8 cellular contexts compared by ENCODE assay signal in genomic region chr15:73991726-73992593, GRCh38. TPM values are rescaled to one million over a fixed set of nuclear protein-coding genes. Genes with fewer than 3 reads are reported as not detected.
DNase-seq lines count a peak whose midpoint lies in the region; ATAC-seq and TF ChIP-seq lines count a peak whose summit lies in the region.

A gene with protein sequence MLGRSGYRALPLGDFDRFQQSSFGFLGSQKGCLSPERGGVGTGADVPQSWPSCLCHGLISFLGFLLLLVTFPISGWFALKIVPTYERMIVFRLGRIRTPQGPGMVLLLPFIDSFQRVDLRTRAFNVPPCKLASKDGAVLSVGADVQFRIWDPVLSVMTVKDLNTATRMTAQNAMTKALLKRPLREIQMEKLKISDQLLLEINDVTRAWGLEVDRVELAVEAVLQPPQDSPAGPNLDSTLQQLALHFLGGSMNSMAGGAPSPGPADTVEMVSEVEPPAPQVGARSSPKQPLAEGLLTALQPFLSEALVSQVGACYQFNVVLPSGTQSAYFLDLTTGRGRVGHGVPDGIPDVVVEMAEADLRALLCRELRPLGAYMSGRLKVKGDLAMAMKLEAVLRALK (minus strand): TSS chr15:73992295. CDS start chr15:73992223, 72 bp downstream.

- no peaks in the 10 kb centered on the region for H4K20me1 ChIP-seq in PC-3 (ENCODE audit: low read length)

- H3K36me3 ChIP-seq in PC-3 (ENCODE audit: low read depth, low read length) (no peaks in the 10 kb centered on the region), mucosa of rectum (ENCODE audit: control insufficient read depth in 2 of 2, insufficient read depth in 2 of 2, low read length in 2 of 2) (peaks cover 0 to under 1% of the 10 kb centered on the region in 2 donors)

- H2AFZ ChIP-seq in PC-3 (ENCODE audit: low read length), result peak within 1 kb of the TSS; percentile 88

- BruUV-seq in PC-3 (replicated peaks; lab: Mats Ljungman, UMichigan), result no TSS peak

- intact Hi-C loops in PC-3 (cut with micrococcal nuclease), result loop anchor here (5.0 kb wide), 1 partner anchor 55 kb away; no protein-coding TSS in a partner anchor

- ATAC-seq in GM21515 (IDR thresholded peaks at IDR 0.05; ENCODE audit: unreplicated experiment), result peak; percentile 67
- peak; percentile 68 for ATAC-seq in PC-3

- H3K27ac ChIP-seq in PC-3 (ENCODE audit: low read length) (no peak within 1 kb of the TSS), mucosa of rectum (ENCODE audit: low read depth in 2 of 2, low read length in 2 of 2) (peak within 1 kb of the TSS; percentile 59 to 81)

- POLR2A ChIA-PET in PC-3 (lab: Charles Lee; ENCODE audit: unreplicated experiment), result no interaction called here

- CTCF ChIA-PET in PC-3 (lab: Charles Lee), result interaction anchor here (0.5 kb wide), 1 partner anchor 1543 kb away, joined by 7 read pairs; no protein-coding TSS in a partner anchor

- no peaks in the 10 kb centered on the region for H3K9me2 ChIP-seq in PC-3 (replicated peaks; ENCODE audit: low read length)

- H3K9ac ChIP-seq in PC-3 (ENCODE audit: low read length) (peak within 1 kb of the TSS; percentile 81), mucosa of rectum (ENCODE audit: low read depth in 1 of 2, low read length in 2 of 2) (peak within 1 kb of the TSS; percentile 70)

- peak within 1 kb of the TSS; percentile 98 for H3K4me2 ChIP-seq in PC-3 (ENCODE audit: low read length)

- H3K9me3 ChIP-seq in PC-3 (ENCODE audit: low read length), result no peaks in the 10 kb centered on the region
- no peaks in the 10 kb centered on the region for H3K9me3 ChIP-seq in mucosa of rectum (ENCODE audit: control insufficient read depth in 2 of 2, low read length in 2 of 2)

- H3K4me1 ChIP-seq in PC-3 (ENCODE audit: insufficient read depth, low read length) (peaks cover 59% of the 10 kb centered on the region), mucosa of rectum (ENCODE audit: control insufficient read depth in 2 of 2, insufficient read depth in 2 of 2, low read length in 2 of 2) (peaks cover 16 to 26% of the 10 kb centered on the region in 2 donors)

- peaks cover 24% of the 10 kb centered on the region for H3K79me2 ChIP-seq in PC-3 (ENCODE audit: low read length)

- no peaks in the 10 kb centered on the region for H3F3A ChIP-seq in PC-3 (ENCODE audit: low read length, unreplicated experiment)

- H3K27me3 ChIP-seq in PC-3 (ENCODE audit: low read length) (no peaks in the 10 kb centered on the region), mucosa of rectum (ENCODE audit: control insufficient read depth in 2 of 2, insufficient read depth in 2 of 2, low read length in 2 of 2) (no peaks in the 10 kb centered on the region)

- TF ChIP-seq POLR2A in erythroblast (IDR thresholded peaks at IDR 0.05; ENCODE audit: low read length), result peak; percentile 73

- TF ChIP-seq CTCF in PC-3 (conservative IDR thresholded peaks at IDR 0.05; ENCODE audit: low read depth, low read length), result peak; percentile 79

- H3K4me3 ChIP-seq in PC-3 (ENCODE audit: low read length), result peak within 1 kb of the TSS; percentile 85
- peak within 1 kb of the TSS; percentile 82 to 83 for H3K4me3 ChIP-seq in mucosa of rectum (ENCODE audit: low read length in 2 of 2)

- DNase-seq in DMS114 treated with DMSO at 0.1 percent for 48 hours (lab: John Stamatoyannopoulos, UW; ENCODE audit: unreplicated experiment), result peak; percentile 87
- DNase-seq in HuH-7 (ENCODE audit: low spot score), result peak; percentile 98
- DNase-seq in PC-3, result peak; percentile 95
- DNase-seq in activated T-cell treated with anti-CD3 and anti-CD28 coated beads for 48 hours (ENCODE audit: low read depth), result peak; percentile 97
- DNase-seq in erythroblast (lab: John Stamatoyannopoulos, UW), result peak; percentile 98
- DNase-seq in stimulated activated CD8-positive, alpha-beta memory T cell treated with anti-CD3 and anti-CD28 coated beads, Interleukin-4, amount 100 ng/mL, for 4 hours (ENCODE audit: low read depth in 2 of 2, low spot score in 1 of 2), result peak; percentile 85 to 92

RNA-seq across cellular contexts. Expression of the gene that starts here (rescaled TPM):
- total RNA-seq in PC-3 (2014; rRNA removed), result 10.1 and 12.0 TPM in 2 replicates
